In genomic region chr12:11693068-11693467, GRCh38 we compare ENCODE assay signal across 25 cellular contexts.
"Had no signal": no experiment of that assay in that cellular context is flagged by ENCODE, and none has a peak within 500 bp of the region (broad histone marks: within the 10 kb centered on the region; RNA-seq: fewer than 3 reads in every experiment).

No MANE protein-coding gene starts in this region.

- DNase-seq: activated CD4-positive, alpha-beta memory T cell treated with anti-CD3 and anti-CD28 coated beads for 36 hours; activated CD4-positive, alpha-beta T cell treated with anti-CD3 and anti-CD28 coated beads for 48 hours; activated CD4-positive, CD25-positive, alpha-beta regulatory T cell; activated CD8-positive, alpha-beta memory T cell treated with anti-CD3 and anti-CD28 coated beads, Interleukin-2, amount 50 U/mL, for 4 hours; activated effector memory CD4-positive, alpha-beta T cell treated with anti-CD3 and anti-CD28 coated beads, Interleukin-2, amount 50 U/mL, for 16 hours; activated naive CD4-positive, alpha-beta T cell treated with anti-CD3 and anti-CD28 coated beads for 36 hours; activated naive CD8-positive, alpha-beta T cell treated with anti-CD3 and anti-CD28 coated beads for 36 hours; activated T-cell treated with anti-CD3 and anti-CD28 coated beads, Interleukin-2, amount 50 U/mL, for 1 hour; effector memory CD4-positive, alpha-beta T cell; gastrocnemius medialis; heart left ventricle; mesendoderm; naive B cell; nephron progenitor cell; stimulated activated naive CD4-positive, alpha-beta T cell; T-helper 1 cell; testis; trophoblast cell; uterus had no signal

- H3K9me3 ChIP-seq: adrenal gland, body of pancreas, gastrocnemius medialis, heart left ventricle, neutrophil, testis, uterus had no signal

- ATAC-seq: body of pancreas, gastrocnemius medialis, left lobe of liver had no signal

- H3K27me3 ChIP-seq: adrenal gland, body of pancreas, dorsolateral prefrontal cortex, gastrocnemius medialis, heart left ventricle, neutrophil, testis, uterus had no signal

- H3K36me3 ChIP-seq: adrenal gland, gastrocnemius medialis, heart left ventricle, neutrophil, uterus had no signal

- H3K27ac ChIP-seq: adrenal gland, body of pancreas, gastrocnemius medialis, neutrophil, testis, uterus had no signal

- H3K4me1 ChIP-seq: testis, uterus had no signal

- H3K4me3 ChIP-seq: adrenal gland, body of pancreas, dorsolateral prefrontal cortex, gastrocnemius medialis, heart left ventricle, lung, testis, uterus had no signal
